7 cellular contexts compared by ENCODE assay signal in the genomic region with DNA sequence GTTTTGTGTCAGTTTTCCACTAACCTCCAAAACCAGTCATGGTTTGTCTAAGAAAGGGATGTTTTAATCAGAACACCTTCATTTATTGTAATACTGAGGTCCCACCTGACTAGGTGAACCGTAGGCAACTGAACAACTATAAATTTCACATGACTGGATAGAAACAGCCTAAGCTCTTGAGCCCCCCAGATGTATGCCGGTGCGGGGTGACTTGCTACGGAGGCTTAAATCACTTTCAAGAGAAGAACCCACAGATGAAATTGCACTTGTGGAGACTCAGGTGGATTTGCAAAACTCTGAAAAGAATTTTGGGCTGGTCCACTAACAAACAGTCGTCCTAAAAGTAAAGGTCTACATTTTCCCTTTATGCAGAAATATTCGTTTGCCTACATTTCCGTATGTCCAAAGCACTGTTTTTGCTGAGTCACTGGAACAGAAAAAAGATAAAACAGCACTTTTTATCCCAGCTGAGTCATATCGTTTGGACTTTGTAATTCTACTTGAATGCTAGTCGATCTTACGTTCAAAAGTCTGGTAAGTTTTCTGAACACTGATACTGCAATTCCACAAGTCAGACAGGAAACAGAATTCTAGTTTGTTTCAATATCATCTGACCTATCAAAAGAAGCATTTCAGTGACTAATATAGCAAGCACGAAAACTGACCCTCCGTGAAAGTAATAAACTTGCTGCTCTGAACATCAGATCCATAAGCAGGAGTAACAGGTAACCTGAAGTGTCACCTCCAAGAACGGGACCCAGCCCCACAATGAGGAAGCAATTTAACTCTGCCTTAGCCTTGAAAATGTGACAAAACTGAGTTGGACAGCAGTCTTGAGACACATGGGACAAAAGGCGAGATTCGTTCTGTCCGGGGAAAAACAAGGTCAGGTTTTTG. TPM values are rescaled to one million over a fixed set of nuclear protein-coding genes. Genes with fewer than 3 reads are reported as not detected.
A peak's percentile ranks its signal among the peaks of the same experiment; 100 is the strongest.
DNase-seq lines count a peak whose midpoint lies in the region; ATAC-seq, FAIRE-seq and TF ChIP-seq lines count a peak whose summit lies in the region.

No MANE protein-coding gene starts in this region.

- POLR2A ChIA-PET in HepG2 (lab: Yijun Ruan, JAX): no interaction called here

- TF ChIP-seq RAD21 in HepG2 (CRISPR knock-in tag; IDR thresholded peaks at IDR 0.05): no peak

- FAIRE-seq in HepG2 (lab: Jason Lieb, UNC): peak; percentile 42

- H3K4me1 ChIP-seq in HepG2 (ENCODE audit: insufficient read depth, low read length) (peaks cover 77% of the 10 kb centered on the region), urinary bladder (ENCODE audit: insufficient read depth) (peaks cover 2% of the 10 kb centered on the region)

- H3K4me2 ChIP-seq in HepG2 (ENCODE audit: low read depth, low read length): peak overlapping the region; percentile 83

- in situ Hi-C loops in HepG2 (cut with HindIII; ENCODE audit: extremely low pct_ligation_motif_present, low pct_unique_long_range_greater_than_20kb): no loop called here

- H3K9me3 ChIP-seq in HepG2 (ENCODE audit: low read length): no peaks in the 10 kb centered on the region

- TF ChIP-seq POLR2A in HepG2 (IDR thresholded peaks at IDR 0.05; ENCODE audit: insufficient read depth in 1 of 2, low read depth in 2 of 2, low read length in 2 of 2): no peak

- H3K27me3 ChIP-seq in HepG2 (ENCODE audit: control insufficient read depth in 1 of 2, insufficient read depth in 2 of 2, low read length in 2 of 2): no peaks in the 10 kb centered on the region

- H4K20me1 ChIP-seq in HepG2 (ENCODE audit: insufficient read depth, low read length): peaks cover 79% of the 10 kb centered on the region

- CTCF ChIA-PET in HepG2 (lab: Yijun Ruan, JAX; ENCODE audit: low intra/inter-chr PET ratio, low total read pairs): no interaction called here

- H3K9ac ChIP-seq in HepG2 (ENCODE audit: insufficient read depth, low read depth, low read length): peak overlapping the region; percentile 62

- peak; percentile 82 for DNase-seq in astrocyte of the hippocampus (ENCODE audit: low read depth, low spot score)
- peak; percentile 88 for DNase-seq in HepG2 (ENCODE audit: low spot score)
- no peak for DNase-seq in pons (ENCODE audit: low spot score)
- DNase-seq in stimulated activated CD4-positive, alpha-beta T cell treated with anti-CD3 and anti-CD28 coated beads, Interleukin-2, amount 100 ng/mL, for 24 hours: no peak

- H3K27ac ChIP-seq in HepG2 (ENCODE audit: extremely low read length, insufficient read depth, low read length) (peak overlapping the region; percentile 74), urinary bladder (ENCODE audit: low read depth) (peak overlapping the region; percentile 60)

- TF ChIP-seq EP300 in HepG2 (IDR thresholded peaks at IDR 0.05; ENCODE audit: low read depth in 2 of 2, low read length in 2 of 2): peak in 1 of 2 experiments; percentile 39; a peak in 1 of 4 replicates
- no peak for TF ChIP-seq EP300 in HepG2 (CRISPR knock-in tag; IDR thresholded peaks at IDR 0.05; ENCODE audit: borderline replicate concordance)

- H3K36me3 ChIP-seq in HepG2 (replicated peaks in 1 of 2; ENCODE audit: control insufficient read depth in 1 of 2, insufficient read depth in 2 of 2, low read length in 2 of 2) (peaks cover 5 to 10% of the 10 kb centered on the region in 2 experiments; a peak in 4 of 5 replicates), urinary bladder (ENCODE audit: insufficient read depth) (no peaks in the 10 kb centered on the region)

- intact Hi-C loops in HepG2 (cut with micrococcal nuclease; ENCODE audit: unreplicated experiment): loop anchor here (2.0 kb wide), 1 partner anchor 16 kb away; no protein-coding TSS in a partner anchor

- ATAC-seq in GM19351 (IDR thresholded peaks at IDR 0.05; ENCODE audit: unreplicated experiment): peak; percentile 56
- peak; percentile 57 for ATAC-seq in HG03565 (IDR thresholded peaks at IDR 0.05; ENCODE audit: unreplicated experiment)
- ATAC-seq in HepG2: peak; percentile 58

- H3K79me2 ChIP-seq in HepG2 (ENCODE audit: insufficient read depth, low read length): peaks cover 94% of the 10 kb centered on the region

- no TSS peak for BruUV-seq in HepG2 (replicated peaks; lab: Mats Ljungman, UMichigan)

- H3K4me3 ChIP-seq in HepG2 (replicated peaks in 1 of 3; ENCODE audit: insufficient read depth in 1 of 3, low read depth in 2 of 3, low read length in 3 of 3): peak overlapping the region; percentile 26 to 53 (median 32); a peak in 5 of 6 replicates
- H3K4me3 ChIP-seq in urinary bladder (ENCODE audit: low read depth, low read length): peak overlapping the region; percentile 9

- WGBS in HepG2 (ENCODE audit: low lambda C conversion rate): 23% methylated on average over 16 of the region's 16 CpGs
- 28% methylated on average over 16 of the region's 16 CpGs for WGBS in urinary bladder

- TF ChIP-seq CTCF in HepG2 (CRISPR knock-in tag; IDR thresholded peaks at IDR 0.05): no peak

- no peak overlapping the region for H2AFZ ChIP-seq in HepG2 (ENCODE audit: low read length)

TF ChIP-seq in HepG2, 621 proteins besides CTCF, POLR2A, EP300 and RAD21 (continues in another document):
- TF ChIP-seq, protein P1, sequence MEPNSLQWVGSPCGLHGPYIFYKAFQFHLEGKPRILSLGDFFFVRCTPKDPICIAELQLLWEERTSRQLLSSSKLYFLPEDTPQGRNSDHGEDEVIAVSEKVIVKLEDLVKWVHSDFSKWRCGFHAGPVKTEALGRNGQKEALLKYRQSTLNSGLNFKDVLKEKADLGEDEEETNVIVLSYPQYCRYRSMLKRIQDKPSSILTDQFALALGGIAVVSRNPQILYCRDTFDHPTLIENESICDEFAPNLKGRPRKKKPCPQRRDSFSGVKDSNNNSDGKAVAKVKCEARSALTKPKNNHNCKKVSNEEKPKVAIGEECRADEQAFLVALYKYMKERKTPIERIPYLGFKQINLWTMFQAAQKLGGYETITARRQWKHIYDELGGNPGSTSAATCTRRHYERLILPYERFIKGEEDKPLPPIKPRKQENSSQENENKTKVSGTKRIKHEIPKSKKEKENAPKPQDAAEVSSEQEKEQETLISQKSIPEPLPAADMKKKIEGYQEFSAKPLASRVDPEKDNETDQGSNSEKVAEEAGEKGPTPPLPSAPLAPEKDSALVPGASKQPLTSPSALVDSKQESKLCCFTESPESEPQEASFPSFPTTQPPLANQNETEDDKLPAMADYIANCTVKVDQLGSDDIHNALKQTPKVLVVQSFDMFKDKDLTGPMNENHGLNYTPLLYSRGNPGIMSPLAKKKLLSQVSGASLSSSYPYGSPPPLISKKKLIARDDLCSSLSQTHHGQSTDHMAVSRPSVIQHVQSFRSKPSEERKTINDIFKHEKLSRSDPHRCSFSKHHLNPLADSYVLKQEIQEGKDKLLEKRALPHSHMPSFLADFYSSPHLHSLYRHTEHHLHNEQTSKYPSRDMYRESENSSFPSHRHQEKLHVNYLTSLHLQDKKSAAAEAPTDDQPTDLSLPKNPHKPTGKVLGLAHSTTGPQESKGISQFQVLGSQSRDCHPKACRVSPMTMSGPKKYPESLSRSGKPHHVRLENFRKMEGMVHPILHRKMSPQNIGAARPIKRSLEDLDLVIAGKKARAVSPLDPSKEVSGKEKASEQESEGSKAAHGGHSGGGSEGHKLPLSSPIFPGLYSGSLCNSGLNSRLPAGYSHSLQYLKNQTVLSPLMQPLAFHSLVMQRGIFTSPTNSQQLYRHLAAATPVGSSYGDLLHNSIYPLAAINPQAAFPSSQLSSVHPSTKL (CRISPR knock-in tag; IDR thresholded peaks at IDR 0.05): peak; percentile 69
- TF ChIP-seq FOXA3 (CRISPR knock-in tag; IDR thresholded peaks at IDR 0.05) (0 out of 2 replicates have a peak, but pooled peaks have one; percentile 13), CEBPG (CRISPR knock-in tag; IDR thresholded peaks at IDR 0.05) (peak; percentile 36), SIX1 (CRISPR knock-in tag; IDR thresholded peaks at IDR 0.05; ENCODE audit: borderline replicate concordance) (no peak), RXRB (CRISPR knock-in tag; IDR thresholded peaks at IDR 0.05; ENCODE audit: borderline replicate concordance) (0 out of 2 replicates have a peak, but pooled peaks have one; percentile 35), HNF4G (IDR thresholded peaks at IDR 0.05; ENCODE audit: borderline replicate concordance, low read depth, low read length) (peak; percentile 71; the same call in 1 of the 2 replicates), HNF4G (CRISPR knock-in tag; IDR thresholded peaks at IDR 0.05; ENCODE audit: borderline replicate concordance, low read depth) (no peak)

RNA-seq across cellular contexts. Expression of a gene that starts 18.1 kb away (rescaled TPM):
- total RNA-seq in HepG2 (2016; rRNA removed; fragmentation: Illumina TruSeq; extraction: Trizol) (13.7 and 18.7 TPM in 2 replicates), urinary bladder (30.5 TPM)
- total RNA-seq in HepG2 (2016; cell fraction: cytosol; rRNA removed; fragmentation: Illumina TruSeq; extraction: Trizol; ENCODE audit: low read depth): 8.6 and 8.9 TPM in 2 replicates
- 12.1 and 14.0 TPM in 2 replicates for total RNA-seq in HepG2 (2016; cell fraction: insoluble cytoplasmic fraction; rRNA removed; fragmentation: Illumina TruSeq; extraction: Trizol)
- total RNA-seq in HepG2 (2016; cell fraction: membrane; rRNA removed; fragmentation: Illumina TruSeq; extraction: Trizol): 13.3 and 14.6 TPM in 2 replicates
- total RNA-seq in HepG2 (2016; cell fraction: nucleus; rRNA removed; fragmentation: Illumina TruSeq; extraction: Trizol): 22.7 and 24.6 TPM in 2 replicates
- polyA plus RNA-seq in HepG2 (2011; rRNA removed) (15.9 and 16.6 TPM in 2 replicates), urinary bladder (16.1 TPM)
- polyA plus RNA-seq in HepG2 (2011; cell fraction: cytosol; rRNA removed): 7.7 and 8.0 TPM in 2 replicates
- 47.5 and 64.5 TPM in 2 replicates for polyA plus RNA-seq in HepG2 (2011; cell fraction: nucleus; rRNA removed)
- 17.9 and 19.5 TPM in 2 replicates for polyA plus RNA-seq in HepG2 (2012)
- polyA plus RNA-seq in HepG2 (2016; cell fraction: cytosol; fragmentation: Illumina TruSeq; extraction: Trizol; ENCODE audit: low read depth): 0.54 and 1.1 TPM in 2 replicates
- 10.2 and 12.1 TPM in 2 replicates for polyA plus RNA-seq in HepG2 (2016; cell fraction: insoluble cytoplasmic fraction; fragmentation: Illumina TruSeq; extraction: Trizol; ENCODE audit: low read depth)
- polyA plus RNA-seq in HepG2 (2016; cell fraction: membrane; fragmentation: Illumina TruSeq; extraction: Trizol; ENCODE audit: low read depth): 2.0 and 2.4 TPM in 2 replicates
- polyA plus RNA-seq in HepG2 (2016; cell fraction: nucleus; fragmentation: Illumina TruSeq; extraction: Trizol; ENCODE audit: insufficient read depth, low read depth): 27.0 and 28.2 TPM in 2 replicates
- 0.23 and 36.8 TPM in 2 replicates for polyA minus RNA-seq in HepG2 (2011; rRNA and poly(A)+ RNA removed; ENCODE audit: low replicate concordance)
- 18.4 and 18.5 TPM in 2 replicates for polyA minus RNA-seq in HepG2 (2011; cell fraction: cytosol; rRNA and poly(A)+ RNA removed)
- 61.5 and 68.2 TPM in 2 replicates for polyA minus RNA-seq in HepG2 (2011; cell fraction: nucleus; rRNA and poly(A)+ RNA removed)

Comparison
In these comparisons a context has a peak if more than half of its experiments do, and no peak if none do; other contexts are left out.
1. DNase-seq: peak in astrocyte of the hippocampus (single experiment) and HepG2 (single experiment); none in pons (single experiment) and stimulated activated CD4-positive, alpha-beta T cell treated with anti-CD3 and anti-CD28 coated beads, Interleukin-2, amount 100 ng/mL, for 24 hours (0 of 2).
2. Peak in every context shown above with its lines, with median percentiles within 50 percentile points of each other: ATAC-seq.